ENCODE assay signal across 37 cellular contexts in genomic region chr4:122121593-122121992, GRCh38. TPM values are rescaled to one million over a fixed set of nuclear protein-coding genes. Genes with fewer than 3 reads are reported as not detected.
A peak's percentile ranks its signal among the peaks of the same experiment; 100 is the strongest.
DNase-seq lines count a peak whose midpoint lies in the region; ATAC-seq, FAIRE-seq and TF ChIP-seq lines count a peak whose summit lies in the region.
"Had no signal": no experiment of that assay in that cellular context is flagged by ENCODE, and none has a peak within 500 bp of the region (broad histone marks: within the 10 kb centered on the region; RNA-seq: fewer than 3 reads in every experiment).

No MANE protein-coding gene starts in this region.

- H3K4me2 ChIP-seq in HepG2 (ENCODE audit: low read depth, low read length) (no peak overlapping the region), IMR-90 (ENCODE audit: low read depth, low read length) (no peak overlapping the region), K562 (ENCODE audit: insufficient read depth, low read length) (no peak overlapping the region)
- H3K4me2 ChIP-seq: A549; BLaER1; BLaER1 treated with 17β-estradiol and CSF1 and Interleukin-3, amounts not matched to agents 10 nM and 100 nM had no signal

- no peaks in the 10 kb centered on the region for H3K27me3 Mint-ChIP-seq in activated T-cell treated with anti-CD3 and anti-CD28 coated beads, Interleukin-2, amount 50 U/mL, for 72 hours (ENCODE audit: low read depth)
- H3K27me3 Mint-ChIP-seq: CD4-positive, alpha-beta memory T cell; CD4-positive, alpha-beta T cell; CD4-positive, CD25-positive, alpha-beta regulatory T cell; CD8-positive, alpha-beta memory T cell had no signal

- no peaks in the 10 kb centered on the region for H3K79me1 ChIP-seq in IMR-90 (ENCODE audit: low read depth in 1 of 2, low read length in 2 of 2)

- CTCF ChIA-PET in HepG2 (lab: Yijun Ruan, JAX; ENCODE audit: low intra/inter-chr PET ratio, low total read pairs), result no interaction called here
- CTCF ChIA-PET in IMR-90 (lab: Yijun Ruan, JAX), result interaction anchor here (0.7 to 0.9 kb wide), 2 partner anchors 12 to 38 kb away, joined by 3 read pairs; no protein-coding TSS in a partner anchor
- CTCF ChIA-PET in K562 (lab: Yijun Ruan, JAX; ENCODE audit: low intra/inter-chr PET ratio), result no interaction called here

- H3K79me2 ChIP-seq in HepG2 (ENCODE audit: insufficient read depth, low read length) (no peaks in the 10 kb centered on the region), K562 (ENCODE audit: control insufficient read depth, insufficient read depth, low read length) (no peaks in the 10 kb centered on the region)

- H3K9ac ChIP-seq in HepG2 (ENCODE audit: insufficient read depth, low read depth, low read length) (no peak overlapping the region), IMR-90 (ENCODE audit: low read depth, low read length) (no peak overlapping the region), K562 (ENCODE audit: insufficient read depth in 1 of 2, low read depth in 2 of 2, low read length in 2 of 2) (no peak overlapping the region)
- H3K9ac ChIP-seq: BLaER1; BLaER1 treated with 17β-estradiol and CSF1 and Interleukin-3, amounts not matched to agents 10 nM and 100 nM had no signal

- H3K9me1 ChIP-seq in IMR-90 (ENCODE audit: insufficient read depth, low read length), result no peaks in the 10 kb centered on the region
- no peaks in the 10 kb centered on the region for H3K9me1 ChIP-seq in K562 (ENCODE audit: control insufficient read depth, insufficient read depth, low read length)

- dilution Hi-C loops in IMR-90 (cut with HindIII; ENCODE audit: low sequenced_read_pairs, unreplicated experiment), result no loop called here

- H2BK15ac ChIP-seq in IMR-90 (ENCODE audit: low read depth, low read length), result no peak overlapping the region

- H3K27ac ChIP-seq in HepG2 (ENCODE audit: extremely low read length, insufficient read depth, low read length), result no peak overlapping the region
- H3K27ac ChIP-seq in right lobe of liver, result no peak overlapping the region
- H3K27ac ChIP-seq in IMR-90 (ENCODE audit: insufficient read depth, low read length), result no peak overlapping the region
- no peak overlapping the region for H3K27ac ChIP-seq in K562 (ENCODE audit: extremely low read depth, low read depth, low read length)
- H3K27ac ChIP-seq: 22Rv1; A549; BLaER1; BLaER1 treated with 17β-estradiol and CSF1 and Interleukin-3, amounts not matched to agents 10 nM and 100 nM; C4-2B had no signal

- peaks cover 3 to 12% of the 10 kb centered on the region in 2 donors for H3K9me3 Mint-ChIP-seq in activated T-cell treated with anti-CD3 and anti-CD28 coated beads, Interleukin-2, amount 50 U/mL, for 72 hours

- H3K4me3 ChIP-seq in HepG2 (replicated peaks in 1 of 3; ENCODE audit: insufficient read depth in 1 of 3, low read depth in 2 of 3, low read length in 3 of 3) (no peak overlapping the region), right lobe of liver (no peak overlapping the region), IMR-90 (ENCODE audit: insufficient read depth, low read depth, low read length) (no peak overlapping the region), K562 (no peak overlapping the region)
- H3K4me3 ChIP-seq: A549; BLaER1; BLaER1 treated with 17β-estradiol and CSF1 and Interleukin-3, amounts not matched to agents 10 nM and 100 nM had no signal

- H3K4me3 Mint-ChIP-seq in activated T-cell treated with anti-CD3 and anti-CD28 coated beads, Interleukin-2, amount 50 U/mL, for 72 hours, result no peak overlapping the region
- H3K4me3 Mint-ChIP-seq: B cell; CD14-positive monocyte; CD4-positive, alpha-beta memory T cell; CD4-positive, alpha-beta T cell; CD4-positive, CD25-positive, alpha-beta regulatory T cell; CD8-positive, alpha-beta memory T cell; CD8-positive, alpha-beta T cell had no signal

- H3K4ac ChIP-seq in IMR-90 (ENCODE audit: low read depth, low read length), result no peak overlapping the region

- H2AK5ac ChIP-seq in IMR-90 (ENCODE audit: low read depth, low read length), result no peak overlapping the region

- no peak overlapping the region for H2BK120ac ChIP-seq in IMR-90 (ENCODE audit: low read depth, low read length)

- H4K20me1 ChIP-seq in HepG2 (ENCODE audit: insufficient read depth, low read length), result no peaks in the 10 kb centered on the region
- no peaks in the 10 kb centered on the region for H4K20me1 ChIP-seq in IMR-90 (ENCODE audit: insufficient read depth, low read length)
- no peaks in the 10 kb centered on the region for H4K20me1 ChIP-seq in K562 (replicated peaks; ENCODE audit: control insufficient read depth, insufficient read depth, low read length)
- H4K20me1 ChIP-seq: BLaER1; BLaER1 treated with 17β-estradiol and CSF1 and Interleukin-3, amounts not matched to agents 10 nM and 100 nM had no signal

- H3K56ac ChIP-seq in IMR-90 (ENCODE audit: extremely low read depth, insufficient read depth, low read length), result no peak overlapping the region

- H3K27me3 ChIP-seq in HepG2 (ENCODE audit: control insufficient read depth in 1 of 2, insufficient read depth in 2 of 2, low read length in 2 of 2), result no peaks in the 10 kb centered on the region
- no peaks in the 10 kb centered on the region for H3K27me3 ChIP-seq in right lobe of liver
- no peaks in the 10 kb centered on the region for H3K27me3 ChIP-seq in IMR-90 (ENCODE audit: control insufficient read depth, insufficient read depth, low read length)
- no peaks in the 10 kb centered on the region for H3K27me3 ChIP-seq in K562 (ENCODE audit: control insufficient read depth in 2 of 2, insufficient read depth in 2 of 2, low read length in 2 of 2)
- H3K27me3 ChIP-seq: BE2C; BLaER1; BLaER1 treated with 17β-estradiol and CSF1 and Interleukin-3, amounts not matched to agents 10 nM and 100 nM had no signal

- POLR2A ChIA-PET in HepG2 (lab: Yijun Ruan, JAX) (no interaction called here), IMR-90 (lab: Charles Lee; ENCODE audit: unreplicated experiment) (no interaction called here), K562 (lab: Yijun Ruan, JAX) (no interaction called here)

- no peak overlapping the region for H2AFZ ChIP-seq in HepG2 (ENCODE audit: low read length)
- no peak overlapping the region for H2AFZ ChIP-seq in IMR-90 (replicated peaks; ENCODE audit: low read length, poor library complexity)
- no peak overlapping the region for H2AFZ ChIP-seq in K562 (ENCODE audit: low read depth, low read length)

- H3K36me3 Mint-ChIP-seq in activated T-cell treated with anti-CD3 and anti-CD28 coated beads, Interleukin-2, amount 50 U/mL, for 72 hours (ENCODE audit: insufficient read depth in 2 of 2), result peaks cover 0 to 2% of the 10 kb centered on the region in 2 donors
- H3K36me3 Mint-ChIP-seq: CD14-positive monocyte; CD8-positive, alpha-beta T cell had no signal

- H3K36me3 ChIP-seq in HepG2 (replicated peaks in 1 of 2; ENCODE audit: control insufficient read depth in 1 of 2, insufficient read depth in 2 of 2, low read length in 2 of 2) (no peaks in the 10 kb centered on the region), right lobe of liver (no peaks in the 10 kb centered on the region), IMR-90 (ENCODE audit: control insufficient read depth, insufficient read depth, low read length) (no peaks in the 10 kb centered on the region), K562 (ENCODE audit: control insufficient read depth, insufficient read depth, low read length) (no peaks in the 10 kb centered on the region)
- H3K36me3 ChIP-seq: BE2C; BLaER1; BLaER1 treated with 17β-estradiol and CSF1 and Interleukin-3, amounts not matched to agents 10 nM and 100 nM had no signal

- FAIRE-seq in HepG2 (lab: Jason Lieb, UNC) (no peak), K562 (lab: Jason Lieb, UNC) (no peak), urothelium cell line (lab: Jason Lieb, UNC) (no peak)
- FAIRE-seq: A204.1, A549, D721Med had no signal

- H2AK9ac ChIP-seq in IMR-90 (replicated peaks; ENCODE audit: low read depth, low read length, poor library complexity), result no peak overlapping the region

- no peak overlapping the region for H4K8ac ChIP-seq in IMR-90 (ENCODE audit: low read depth in 2 of 2, low read length in 2 of 2)

- H3K4me1 Mint-ChIP-seq in activated T-cell treated with anti-CD3 and anti-CD28 coated beads, Interleukin-2, amount 50 U/mL, for 72 hours (ENCODE audit: low read depth), result peaks cover 16% of the 10 kb centered on the region
- H3K4me1 Mint-ChIP-seq: B cell had no signal

- intact Hi-C loops in HepG2 (cut with micrococcal nuclease; ENCODE audit: unreplicated experiment) (no loop called here), right lobe of liver (cut with DNase I) (no loop called here), IMR-90 (cut with micrococcal nuclease) (no loop called here), K562 (cut with micrococcal nuclease) (no loop called here)

- H2BK5ac ChIP-seq in IMR-90 (ENCODE audit: low read depth, low read length, poor library complexity, severe bottlenecking), result no peak overlapping the region

- 29% methylated on average over 2 of the region's 2 CpGs for WGBS in HepG2 (ENCODE audit: low lambda C conversion rate)
- 64% methylated on average over 2 of the region's 2 CpGs for WGBS in right lobe of liver (ENCODE audit: insufficient coverage, low coverage, low lambda C conversion rate, missing lambda C conversion rate)
- WGBS in IMR-90 (ENCODE audit: extremely low coverage in 2 of 2, insufficient read length in 1 of 2), 2 experiments, result no CpG with 5 or more reads among the region's 2 CpGs
- 44% methylated on average over 2 of the region's 2 CpGs for WGBS in K562 (ENCODE audit: insufficient coverage, low coverage, missing lambda C conversion rate)

- BruUV-seq in HepG2 (replicated peaks; lab: Mats Ljungman, UMichigan), result no TSS peak
- no TSS peak for BruUV-seq in IMR-90 (replicated peaks; lab: Mats Ljungman, UMichigan)
- no TSS peak for BruUV-seq in K562 (replicated peaks; lab: Mats Ljungman, UMichigan)

- H4K91ac ChIP-seq in IMR-90 (ENCODE audit: insufficient read depth, low read depth, low read length), result no peak overlapping the region

- no peaks in the 10 kb centered on the region for H3K9me3 ChIP-seq in HepG2 (ENCODE audit: low read length)
- H3K9me3 ChIP-seq in right lobe of liver, result peaks cover 0 to 6% (median 0%) of the 10 kb centered on the region in 4 donors
- H3K9me3 ChIP-seq in IMR-90 (ENCODE audit: control insufficient read depth, insufficient read depth, low read length), result no peaks in the 10 kb centered on the region
- H3K9me3 ChIP-seq in K562 (replicated peaks; ENCODE audit: control insufficient read depth, insufficient read depth, low read depth, low read length), result no peaks in the 10 kb centered on the region; the same call in 1 of the 2 replicates
- H3K9me3 ChIP-seq: A549, BE2C, Caco-2 had no signal

- ATAC-seq in activated T-cell treated with anti-CD3 and anti-CD28 coated beads, Interleukin-2, amount 50 U/mL, for 72 hours (replicated peaks in 1 of 2), result no peak
- no peak for ATAC-seq in HepG2
- no peak for ATAC-seq in right lobe of liver
- ATAC-seq in IMR-90 (ENCODE audit: low read depth), result no peak
- no peak for ATAC-seq in K562
- ATAC-seq: A549; CD8-positive, alpha-beta T cell had no signal

- no peak overlapping the region for H3K18ac ChIP-seq in IMR-90 (ENCODE audit: low read depth, low read length)

- no peak overlapping the region for H3K14ac ChIP-seq in IMR-90 (replicated peaks; ENCODE audit: low read depth, low read length)

- TF ChIP-seq EP300 in HepG2 (IDR thresholded peaks at IDR 0.05; ENCODE audit: low read depth in 2 of 2, low read length in 2 of 2) (no peak), HepG2 (CRISPR knock-in tag; IDR thresholded peaks at IDR 0.05; ENCODE audit: borderline replicate concordance) (no peak), K562 (IDR thresholded peaks at IDR 0.05; ENCODE audit: low read length) (no peak)

- H3K27ac Mint-ChIP-seq in activated T-cell treated with anti-CD3 and anti-CD28 coated beads, Interleukin-2, amount 50 U/mL, for 72 hours, result peak overlapping the region; percentile 34
- H3K27ac Mint-ChIP-seq: B cell; CD14-positive monocyte; CD4-positive, alpha-beta memory T cell; CD4-positive, alpha-beta T cell; CD4-positive, CD25-positive, alpha-beta regulatory T cell; CD8-positive, alpha-beta memory T cell; CD8-positive, alpha-beta T cell had no signal

- TF ChIP-seq POLR2A in HepG2 (IDR thresholded peaks at IDR 0.05; ENCODE audit: insufficient read depth in 1 of 2, low read depth in 2 of 2, low read length in 2 of 2) (no peak), right lobe of liver (IDR thresholded peaks at IDR 0.05) (no peak), IMR-90 (IDR thresholded peaks at IDR 0.05; ENCODE audit: low read depth, low read length) (no peak), K562 (conservative IDR thresholded peaks at IDR 0.05) (no peak)

- TF ChIP-seq CTCF in HepG2 (CRISPR knock-in tag; IDR thresholded peaks at IDR 0.05), result no peak
- TF ChIP-seq CTCF in right lobe of liver (IDR thresholded peaks at IDR 0.05), result no peak
- TF ChIP-seq CTCF in IMR-90 (conservative IDR thresholded peaks at IDR 0.05; ENCODE audit: low read depth, low read length), result no peak
- TF ChIP-seq CTCF in K562 (IDR thresholded peaks at IDR 0.05 in 2 of 3, conservative IDR thresholded peaks at IDR 0.05 in 1 of 3; ENCODE audit: insufficient read depth in 2 of 3, low read depth in 1 of 3, low read length in 3 of 3), result no peak

- H3K4me1 ChIP-seq in HepG2 (ENCODE audit: insufficient read depth, low read length) (no peaks in the 10 kb centered on the region), right lobe of liver (no peaks in the 10 kb centered on the region), IMR-90 (ENCODE audit: control insufficient read depth, insufficient read depth, low read length) (no peaks in the 10 kb centered on the region), K562 (replicated peaks in 1 of 2; ENCODE audit: control insufficient read depth in 2 of 2, insufficient read depth in 2 of 2, low read length in 2 of 2) (peaks cover 0 to 28% of the 10 kb centered on the region in 2 experiments; a peak in 3 of 5 replicates)
- H3K4me1 ChIP-seq: A549, BE2C, BLaER1, Caco-2 had no signal

- no peak overlapping the region for H2BK20ac ChIP-seq in IMR-90 (ENCODE audit: low read depth, low read length)

- in situ Hi-C loops in HepG2 (cut with HindIII; ENCODE audit: extremely low pct_ligation_motif_present, low pct_unique_long_range_greater_than_20kb) (no loop called here), IMR-90 (cut with MboI; ENCODE audit: low sequenced_read_pairs) (no loop called here), K562 (cut with MboI) (no loop called here)

- TF ChIP-seq RAD21 in HepG2 (CRISPR knock-in tag; IDR thresholded peaks at IDR 0.05) (no peak), IMR-90 (IDR thresholded peaks at IDR 0.05; ENCODE audit: low read length) (no peak), K562 (CRISPR knock-in tag; conservative IDR thresholded peaks at IDR 0.05 in 1 of 2, IDR thresholded peaks at IDR 0.05 in 1 of 2) (no peak)

- DNase-seq in activated T-cell treated with anti-CD3 and anti-CD28 coated beads, Interleukin-2, amount 50 U/mL, for 72 hours, result no peak
- no peak for DNase-seq in activated T-cell treated with anti-CD3 and anti-CD28 coated beads, Interleukin-2, amount 50 U/mL, for 48 hours
- DNase-seq in HepG2 (ENCODE audit: low spot score) (no peak), right lobe of liver (no peak), IMR-90 (no peak), K562 (ENCODE audit: extremely low read depth in 1 of 4, low spot score in 3 of 4) (no peak), urothelium cell line (ENCODE audit: low spot score) (no peak), amniotic stem cell (lab: John Stamatoyannopoulos, UW) (no peak)
- DNase-seq: 8988T; ACHN; AML-193; BE2C; C1 segment of cervical spinal cord; Caco-2; Calu3; CD4-positive, alpha-beta memory T cell; CD4-positive, alpha-beta T cell; CD4-positive, CD25-positive, alpha-beta regulatory T cell; CD8-positive, alpha-beta memory T cell; CD8-positive, alpha-beta T cell; COR-L47; DMS 273 treated with DMSO at 0.1 percent for 48 hours; DMS153; DMS53; DMS79; DMS79 treated with DMSO at 0.1 percent for 48 hours; DND-41; EL had no signal

- H3K23ac ChIP-seq in IMR-90 (ENCODE audit: low read depth, low read length), result no peak overlapping the region

- no peak overlapping the region for H4K5ac ChIP-seq in IMR-90 (ENCODE audit: low read depth, low read length)

RNA-seq across cellular contexts. Expression of gene BLTP1, which starts 30.5 kb away (rescaled TPM):
- total RNA-seq in activated T-cell treated with anti-CD3 and anti-CD28 coated beads, Interleukin-2, amount 50 U/mL, for 72 hours, result 10 to 100 TPM; 46.1 to 49.2 TPM
- total RNA-seq in HepG2 (2016; rRNA removed; fragmentation: Illumina TruSeq; extraction: Trizol), result 25.3 and 27.7 TPM in 2 replicates
- 2.5 and 2.6 TPM in 2 replicates for total RNA-seq in HepG2 (2016; cell fraction: cytosol; rRNA removed; fragmentation: Illumina TruSeq; extraction: Trizol; ENCODE audit: low read depth)
- total RNA-seq in HepG2 (2016; cell fraction: insoluble cytoplasmic fraction; rRNA removed; fragmentation: Illumina TruSeq; extraction: Trizol), result 24.4 and 28.7 TPM in 2 replicates
- 6.8 and 7.9 TPM in 2 replicates for total RNA-seq in HepG2 (2016; cell fraction: membrane; rRNA removed; fragmentation: Illumina TruSeq; extraction: Trizol)
- 73.9 and 78.1 TPM in 2 replicates for total RNA-seq in HepG2 (2016; cell fraction: nucleus; rRNA removed; fragmentation: Illumina TruSeq; extraction: Trizol)
- polyA plus RNA-seq in HepG2 (2011; rRNA removed), result 30.5 and 33.1 TPM in 2 replicates
- polyA plus RNA-seq in HepG2 (2011; cell fraction: cytosol; rRNA removed), result 11.8 and 19.8 TPM in 2 replicates
- 39.5 and 41.7 TPM in 2 replicates for polyA plus RNA-seq in HepG2 (2011; cell fraction: nucleus; rRNA removed)
- polyA plus RNA-seq in HepG2 (2012), result 24.5 and 26.4 TPM in 2 replicates
- polyA plus RNA-seq in HepG2 (2016; cell fraction: cytosol; fragmentation: Illumina TruSeq; extraction: Trizol; ENCODE audit: low read depth), result 0.38 and 0.60 TPM in 2 replicates
- 10.3 and 12.0 TPM in 2 replicates for polyA plus RNA-seq in HepG2 (2016; cell fraction: insoluble cytoplasmic fraction; fragmentation: Illumina TruSeq; extraction: Trizol; ENCODE audit: low read depth)
- polyA plus RNA-seq in HepG2 (2016; cell fraction: membrane; fragmentation: Illumina TruSeq; extraction: Trizol; ENCODE audit: low read depth), result 0.87 and 1.0 TPM in 2 replicates
- polyA plus RNA-seq in HepG2 (2016; cell fraction: nucleus; fragmentation: Illumina TruSeq; extraction: Trizol; ENCODE audit: insufficient read depth, low read depth), result 42.9 and 51.9 TPM in 2 replicates
- polyA minus RNA-seq in HepG2 (2011; rRNA and poly(A)+ RNA removed; ENCODE audit: low replicate concordance), result 57.6 and 127 TPM in 2 replicates
- 58.7 and 79.2 TPM in 2 replicates for polyA minus RNA-seq in HepG2 (2011; cell fraction: cytosol; rRNA and poly(A)+ RNA removed)
- 342 and 404 TPM in 2 replicates for polyA minus RNA-seq in HepG2 (2011; cell fraction: nucleus; rRNA and poly(A)+ RNA removed)
- total RNA-seq in right lobe of liver, result 10 to 100 TPM; 29.1 to 42.1 (median 36.9) TPM
- 92.7 and 111 TPM in 2 replicates for total RNA-seq in IMR-90 (2012; rRNA removed)
- 14.7 and 18.9 TPM in 2 replicates for polyA plus RNA-seq in IMR-90 (2012; rRNA removed)
- polyA plus RNA-seq in IMR-90 (2012; cell fraction: cytosol; rRNA removed), result 3.4 and 4.6 TPM in 2 replicates
- 5.6 and 55.5 TPM in 2 replicates for polyA plus RNA-seq in IMR-90 (2012; cell fraction: nucleus; rRNA removed; ENCODE audit: low replicate concordance)
- 37.8 and 159 TPM in 2 replicates for total RNA-seq in K562 (2011; cell fraction: chromatin; rRNA removed; ENCODE audit: low replicate concordance)
- 25.5 and 37.8 TPM in 2 replicates for total RNA-seq in K562 (2011; cell fraction: nucleolus; rRNA removed)
- 54.1 and 87.3 TPM in 2 replicates for total RNA-seq in K562 (2011; cell fraction: nucleoplasm; rRNA removed)
- total RNA-seq in K562 (2014; rRNA removed), result 11.1 and 12.2 TPM in 2 replicates
- 21.8 and 26.3 TPM in 2 replicates for total RNA-seq in K562 (2014; rRNA removed; fragmentation: Illumina TruSeq; extraction: Trizol)
- total RNA-seq in K562 (2015; rRNA removed; fragmentation: Illumina TruSeq; extraction: Trizol), result 25.1 and 25.9 TPM in 2 replicates
- 13.1 and 16.3 TPM in 2 replicates for total RNA-seq in K562 (2021)
- polyA plus RNA-seq in K562 (2011; rRNA removed), result 26.0 and 29.1 TPM in 2 replicates
- polyA plus RNA-seq in K562 (2011; cell fraction: cytosol; rRNA removed), result 5.1 and 10.0 TPM in 2 replicates
- polyA plus RNA-seq in K562 (2011; cell fraction: nucleus; rRNA removed), result 54.6 and 88.2 TPM in 2 replicates
- 8.3 and 14.1 TPM in 2 replicates for polyA plus RNA-seq in K562 (2012)
- polyA plus RNA-seq in K562 (2014; fragmentation: Illumina TruSeq; extraction: Trizol), result 12.0 and 14.1 TPM in 2 replicates
- polyA plus RNA-seq in K562 (2014; fragmentation: Nextera tagmentation; extraction: Ambion mirVana), result 1 to 10 TPM; 2.8 to 4.5 TPM
- polyA plus RNA-seq in K562 (2014; rRNA removed), result 10.0 and 14.3 TPM in 2 replicates
- 107 and 144 TPM in 2 replicates for polyA minus RNA-seq in K562 (2011; rRNA and poly(A)+ RNA removed)
- polyA minus RNA-seq in K562 (2011; cell fraction: cytosol; rRNA and poly(A)+ RNA removed), result 22.8 and 32.4 TPM in 2 replicates
- polyA minus RNA-seq in K562 (2011; cell fraction: nucleus; rRNA and poly(A)+ RNA removed), result 131 and 285 TPM in 2 replicates
